ENCODE assay signal across 15 cellular contexts in the genomic region with DNA sequence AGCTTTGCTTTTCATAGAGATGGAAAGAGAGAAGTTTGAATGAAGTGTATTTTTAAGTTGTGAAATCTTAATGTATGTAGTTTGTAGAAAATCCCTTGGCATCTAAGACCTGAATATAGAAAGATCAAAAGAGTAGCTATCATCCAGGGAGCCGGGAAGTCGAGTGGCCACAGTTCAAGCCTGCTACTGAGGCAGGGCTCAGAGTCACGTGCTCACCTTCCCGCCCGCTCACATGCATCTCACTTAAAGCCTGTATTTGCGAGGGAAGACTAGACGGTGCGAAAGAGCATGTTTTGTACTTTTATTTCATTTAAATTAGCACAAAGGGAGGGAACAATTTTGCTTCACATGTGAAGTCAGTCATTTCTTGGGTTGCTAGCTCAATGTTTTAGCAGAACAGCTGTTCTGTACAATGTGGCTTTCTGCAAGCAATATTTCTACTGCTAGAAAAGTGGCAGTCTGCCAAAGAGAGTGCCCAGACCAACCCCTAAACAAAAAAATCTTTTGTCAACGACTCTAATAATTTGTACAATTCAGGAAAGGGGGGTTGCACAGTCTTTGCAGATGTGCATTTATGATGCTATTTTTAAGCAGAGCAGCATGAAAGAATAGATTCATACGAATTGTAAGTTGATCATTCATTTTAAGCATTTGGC.
A peak's percentile ranks its signal among the peaks of the same experiment; 100 is the strongest.
DNase-seq lines count a peak whose midpoint lies in the region; ATAC-seq, FAIRE-seq and TF ChIP-seq lines count a peak whose summit lies in the region.
"Had no signal": no experiment of that assay in that cellular context is flagged by ENCODE, and none has a peak within 500 bp of the region (broad histone marks: within the 10 kb centered on the region; RNA-seq: fewer than 3 reads in every experiment).

No MANE protein-coding gene starts in this region.

- H4K5ac ChIP-seq in H1 (ENCODE audit: insufficient read length, low read depth, low read length), result no peak overlapping the region

- no peaks in the 10 kb centered on the region for H4K20me1 ChIP-seq in H1 (replicated peaks in 1 of 2; ENCODE audit: control insufficient read depth in 1 of 2, insufficient read depth in 2 of 2, low read length in 2 of 2)

- H3K4me1 ChIP-seq in H1 (replicated peaks in 1 of 4; ENCODE audit: control insufficient read depth in 3 of 4, insufficient read depth in 4 of 4, low read length in 3 of 4), result 0 out of 7 replicates have a peak, but pooled peaks cover 0 to 2% (median 0%) of the 10 kb centered on the region in 4 experiments
- H3K4me1 ChIP-seq in CD8-positive, alpha-beta memory T cell (ENCODE audit: insufficient read depth, low read length), result no peaks in the 10 kb centered on the region

- no peak overlapping the region for H3K23ac ChIP-seq in H1 (ENCODE audit: insufficient read length)

- H3K9me3 ChIP-seq in H1 (ENCODE audit: insufficient read depth in 2 of 2, low read depth in 1 of 2, low read length in 1 of 2), result no peaks in the 10 kb centered on the region
- H3K9me3 ChIP-seq in CD8-positive, alpha-beta memory T cell (ENCODE audit: low read length), result no peaks in the 10 kb centered on the region
- H3K9me3 ChIP-seq: stomach had no signal

- H2BK5ac ChIP-seq in H1 (ENCODE audit: low read depth, low read length), result no peak overlapping the region

- H2BK12ac ChIP-seq in H1 (ENCODE audit: low read depth, low read length), result no peak overlapping the region

- POLR2A ChIA-PET in H1 (lab: Charles Lee; ENCODE audit: partially characterized antibody), result no interaction called here
- POLR2A ChIA-PET in CD8-positive, alpha-beta memory T cell (lab: Charles Lee), result no interaction called here

- H3K23me2 ChIP-seq in H1 (ENCODE audit: low read depth, low read length), result no peaks in the 10 kb centered on the region

- H3K56ac ChIP-seq in H1 (replicated peaks; ENCODE audit: insufficient read length, low read depth, low read length), result no peak overlapping the region

- H3K79me1 ChIP-seq in H1 (ENCODE audit: low read depth, low read length), result no peaks in the 10 kb centered on the region

- no peak for TF ChIP-seq EP300 in H1 (IDR thresholded peaks at IDR 0.05; ENCODE audit: borderline replicate concordance in 1 of 2, low read depth in 2 of 2, low read length in 2 of 2)

- H2AK5ac ChIP-seq in H1 (ENCODE audit: low read depth, low read length), result no peak overlapping the region

- H3K4me3 Mint-ChIP-seq in CD14-positive monocyte, result no peak overlapping the region
- no peak overlapping the region for H3K4me3 Mint-ChIP-seq in CD8-positive, alpha-beta memory T cell
- H3K4me3 Mint-ChIP-seq: activated CD4-positive, alpha-beta T cell treated with anti-CD3 and anti-CD28 coated beads, Interleukin-2, amount 10 ng/mL, durations not matched to agents 24 days and 14 days had no signal

- H2AFZ ChIP-seq in H1 (ENCODE audit: low read length), result no peak overlapping the region

- H3K9ac ChIP-seq in H1 (replicated peaks in 1 of 4; ENCODE audit: extremely low read depth in 1 of 4, low read depth in 3 of 4, low read length in 3 of 4), result no peak overlapping the region

- H4K91ac ChIP-seq in H1 (replicated peaks; ENCODE audit: insufficient read length, low read length), result no peak overlapping the region

- no peaks in the 10 kb centered on the region for H3K36me3 ChIP-seq in H1 (ENCODE audit: control insufficient read depth in 2 of 4, insufficient read depth in 4 of 4, low read length in 3 of 4)
- H3K36me3 ChIP-seq in CD8-positive, alpha-beta memory T cell (ENCODE audit: insufficient read depth, low read length), result no peaks in the 10 kb centered on the region
- H3K36me3 ChIP-seq: stomach had no signal

- peak; percentile 37 for DNase-seq in LHCN-M2 (ENCODE audit: low read depth)
- DNase-seq in NCI-H345 treated with DMSO at 0.1 percent for 48 hours (lab: John Stamatoyannopoulos, UW; ENCODE audit: unreplicated experiment), result peak; percentile 42
- DNase-seq in H1 (ENCODE audit: low read depth in 1 of 2, low spot score in 2 of 2), result no peak
- DNase-seq in nucleus accumbens (lab: John Stamatoyannopoulos, UW), result peak in 46 of 56 donors; percentile 2 to 80 (median 48)
- DNase-seq in CD14-positive monocyte (ENCODE audit: low spot score), result no peak
- DNase-seq in cerebellar nuclear complex (lab: John Stamatoyannopoulos, UW), result no peak
- no peak for DNase-seq in CD8-positive, alpha-beta memory T cell
- DNase-seq: activated CD4-positive, alpha-beta T cell treated with anti-CD3 and anti-CD28 coated beads, Interleukin-2, amount 10 ng/mL, durations not matched to agents 24 days and 14 days; glutamatergic neuron; NCI-H526; stimulated activated CD4-positive, alpha-beta T cell treated with anti-CD3 and anti-CD28 coated beads, Interleukin-4, amount 100 ng/mL, for 1 hour; stomach had no signal

- H3K27ac ChIP-seq in H1 (ENCODE audit: low read depth, low read length), result no peak overlapping the region
- no peak overlapping the region for H3K27ac ChIP-seq in CD8-positive, alpha-beta memory T cell (ENCODE audit: low read depth, low read length)
- H3K27ac ChIP-seq: stomach had no signal

- no peak overlapping the region for H3K4ac ChIP-seq in H1 (replicated peaks; ENCODE audit: insufficient read length, low read depth, low read length)

- intact Hi-C loops in CD14-positive monocyte (cut with micrococcal nuclease), result no loop called here

- no peak overlapping the region for H3K18ac ChIP-seq in H1 (ENCODE audit: extremely low read depth, low read length)

- H3K79me2 ChIP-seq in H1 (ENCODE audit: control insufficient read depth in 1 of 2, insufficient read depth in 2 of 2, low read length in 2 of 2), result no peaks in the 10 kb centered on the region

- H3K4me2 ChIP-seq in H1 (ENCODE audit: insufficient read depth in 1 of 2, low read depth in 2 of 2, low read length in 2 of 2), result no peak overlapping the region

- peaks cover 0 to 1% (median 0%) of the 10 kb centered on the region in 3 donors for H3K27me3 Mint-ChIP-seq in CD14-positive monocyte (ENCODE audit: low read depth in 3 of 3)
- no peaks in the 10 kb centered on the region for H3K27me3 Mint-ChIP-seq in CD8-positive, alpha-beta memory T cell
- H3K27me3 Mint-ChIP-seq: activated CD4-positive, alpha-beta T cell treated with anti-CD3 and anti-CD28 coated beads, Interleukin-2, amount 10 ng/mL, durations not matched to agents 24 days and 14 days had no signal

- no peak for ATAC-seq in GM18909 (IDR thresholded peaks at IDR 0.05; ENCODE audit: poor library complexity, unreplicated experiment)
- ATAC-seq: HCT116 had no signal

- H3K27ac Mint-ChIP-seq in CD14-positive monocyte, result no peak overlapping the region
- H3K27ac Mint-ChIP-seq in CD8-positive, alpha-beta memory T cell, result no peak overlapping the region
- H3K27ac Mint-ChIP-seq: activated CD4-positive, alpha-beta T cell treated with anti-CD3 and anti-CD28 coated beads, Interleukin-2, amount 10 ng/mL, durations not matched to agents 24 days and 14 days; activated T-helper 2 cell treated with anti-CD3 and anti-CD28 coated beads, Interferon-gamma antibody, Interleukin-2, Interleukin-4, amounts not matched to agents 10 μg/mL and 5 μg/mL and 100 μg/mL, durations not matched to agents 14 hours and 24 hours and 36 hours had no signal

- CTCF ChIA-PET in H1 (lab: Charles Lee; ENCODE audit: partially characterized antibody), result no interaction called here
- CTCF ChIA-PET in CD8-positive, alpha-beta memory T cell (lab: Charles Lee), result no interaction called here

- no peak overlapping the region for H4K8ac ChIP-seq in H1 (ENCODE audit: extremely low read depth, insufficient read depth, low read length)

- no peak overlapping the region for H2BK120ac ChIP-seq in H1 (replicated peaks; ENCODE audit: low read depth, low read length)

- no peak for FAIRE-seq in H1 (lab: Jason Lieb, UNC)

- H3K36me3 Mint-ChIP-seq in CD14-positive monocyte, result no peaks in the 10 kb centered on the region
- no peaks in the 10 kb centered on the region for H3K36me3 Mint-ChIP-seq in CD8-positive, alpha-beta memory T cell

- H3K14ac ChIP-seq in H1 (ENCODE audit: insufficient read length), result no peak overlapping the region

- H3K9me3 Mint-ChIP-seq in CD14-positive monocyte, result no peaks in the 10 kb centered on the region
- peaks cover 4 to 15% (median 5%) of the 10 kb centered on the region in 5 donors for H3K9me3 Mint-ChIP-seq in CD8-positive, alpha-beta memory T cell
- H3K9me3 Mint-ChIP-seq: activated CD4-positive, alpha-beta T cell treated with anti-CD3 and anti-CD28 coated beads, Interleukin-2, amount 10 ng/mL, durations not matched to agents 24 days and 14 days; activated T-helper 2 cell treated with anti-CD3 and anti-CD28 coated beads, Interferon-gamma antibody, Interleukin-2, Interleukin-4, amounts not matched to agents 10 μg/mL and 5 μg/mL and 100 μg/mL, durations not matched to agents 14 hours and 24 hours and 36 hours had no signal

- no peak overlapping the region for H3K4me3 ChIP-seq in H1 (ENCODE audit: extremely low read depth in 1 of 4, insufficient read depth in 2 of 4, low read depth in 3 of 4, low read length in 4 of 4)
- H3K4me3 ChIP-seq in CD8-positive, alpha-beta memory T cell (ENCODE audit: low read length), result no peak overlapping the region
- H3K4me3 ChIP-seq: stomach had no signal

- no peak for TF ChIP-seq POLR2A in H1 (IDR thresholded peaks at IDR 0.05; ENCODE audit: control extremely low read depth in 1 of 2, low read depth in 2 of 2, low read length in 2 of 2)

- whole genome bisulfite sequencing in H1 (ENCODE audit: extremely low coverage in 1 of 2, insufficient coverage in 1 of 2, insufficient read length in 1 of 2, insufficient replicate concordance in 2 of 2, low coverage in 1 of 2, low lambda C conversion rate in 2 of 2, missing lambda C conversion rate in 1 of 2), 2 experiments, result 86% methylated on average over 10 of the region's 10 CpGs; no CpG with 5 or more reads in 1 of the 2 experiments

- TF ChIP-seq RAD21 in H1 (IDR thresholded peaks at IDR 0.05 in 1 of 2, conservative IDR thresholded peaks at IDR 0.05 in 1 of 2; ENCODE audit: low read depth in 2 of 2, low read length in 2 of 2), result no peak

- no peak for TF ChIP-seq CTCF in H1 (IDR thresholded peaks at IDR 0.05; ENCODE audit: control extremely low read depth in 1 of 3, insufficient read depth in 1 of 3, low read depth in 1 of 3, low read length in 3 of 3)
- no peak for TF ChIP-seq CTCF in CD14-positive monocyte (IDR thresholded peaks at IDR 0.05)

- H2BK15ac ChIP-seq in H1 (ENCODE audit: low read length), result no peak overlapping the region

- no peak overlapping the region for H2BK20ac ChIP-seq in H1 (ENCODE audit: low read length)

- no peaks in the 10 kb centered on the region for H3K4me1 Mint-ChIP-seq in CD14-positive monocyte
- H3K4me1 Mint-ChIP-seq in CD8-positive, alpha-beta memory T cell, result no peaks in the 10 kb centered on the region
- H3K4me1 Mint-ChIP-seq: activated CD4-positive, alpha-beta T cell treated with anti-CD3 and anti-CD28 coated beads, Interleukin-2, amount 10 ng/mL, durations not matched to agents 24 days and 14 days had no signal

- no peaks in the 10 kb centered on the region for H3K27me3 ChIP-seq in H1 (replicated peaks in 1 of 4; ENCODE audit: control insufficient read depth in 3 of 4, extremely low read depth in 1 of 4, insufficient read depth in 3 of 4, low read length in 3 of 4)
- no peaks in the 10 kb centered on the region for H3K27me3 ChIP-seq in CD8-positive, alpha-beta memory T cell (ENCODE audit: insufficient read depth, low read length, poor library complexity, severe bottlenecking)
- H3K27me3 ChIP-seq: stomach had no signal

Comparison
In these comparisons a context has a peak if more than half of its experiments do, and no peak if none do; other contexts are left out.
1. DNase-seq: peak in LHCN-M2 (single experiment), NCI-H345 treated with DMSO at 0.1 percent for 48 hours (single experiment) and nucleus accumbens (46 of 56); none in H1 (0 of 2), CD14-positive monocyte (single experiment), cerebellar nuclear complex (0 of 2) and CD8-positive, alpha-beta memory T cell (0 of 5).